ENCODE assay signal across 20 cellular contexts in genomic region chrX:115559672-115560071, GRCh38. TPM values are rescaled to one million over a fixed set of nuclear protein-coding genes. Genes with fewer than 3 reads are reported as not detected.
A peak's percentile ranks its signal among the peaks of the same experiment; 100 is the strongest.
DNase-seq lines count a peak whose midpoint lies in the region; ATAC-seq and TF ChIP-seq lines count a peak whose summit lies in the region.
"Had no signal": no experiment of that assay in that cellular context is flagged by ENCODE, and none has a peak within 500 bp of the region (broad histone marks: within the 10 kb centered on the region; RNA-seq: fewer than 3 reads in every experiment).

No MANE protein-coding gene starts in this region.

- H3K9me3 ChIP-seq in breast epithelium (no peaks in the 10 kb centered on the region), right lobe of liver (no peaks in the 10 kb centered on the region), upper lobe of left lung (no peaks in the 10 kb centered on the region), vagina (no peaks in the 10 kb centered on the region)

- peaks cover 0 to 82% of the 10 kb centered on the region in 2 donors for H3K27me3 ChIP-seq in breast epithelium
- peaks cover 0 to 6% of the 10 kb centered on the region in 2 donors for H3K27me3 ChIP-seq in right lobe of liver
- H3K27me3 ChIP-seq in upper lobe of left lung = peaks cover 0 to 20% (median 0%) of the 10 kb centered on the region in 4 donors
- H3K27me3 ChIP-seq in vagina = peaks cover 7% of the 10 kb centered on the region

- peak; percentile 9 to 62 (median 20) for ATAC-seq in right lobe of liver
- ATAC-seq in upper lobe of left lung (ENCODE audit: low FRiP score in 2 of 2) = no peak
- no peak for ATAC-seq in GM18519 (IDR thresholded peaks at IDR 0.05; ENCODE audit: low FRiP score, unreplicated experiment)
- ATAC-seq: SK-N-SH treated with all-trans-retinoic acid at 6 μM for 48 hours had no signal

- H3K36me3 ChIP-seq in breast epithelium (no peaks in the 10 kb centered on the region), right lobe of liver (no peaks in the 10 kb centered on the region), upper lobe of left lung (no peaks in the 10 kb centered on the region), vagina (no peaks in the 10 kb centered on the region)

- TF ChIP-seq EP300 in upper lobe of left lung (IDR thresholded peaks at IDR 0.05) = no peak

- TF ChIP-seq CTCF in breast epithelium (IDR thresholded peaks at IDR 0.05) (no peak), right lobe of liver (IDR thresholded peaks at IDR 0.05) (no peak), upper lobe of left lung (IDR thresholded peaks at IDR 0.05) (no peak), vagina (IDR thresholded peaks at IDR 0.05) (no peak)

- WGBS in right lobe of liver (ENCODE audit: insufficient coverage, low coverage, low lambda C conversion rate, missing lambda C conversion rate) = 25% methylated on average over 3 of the region's 3 CpGs
- WGBS in upper lobe of left lung, 2 donors = 50 to 70% methylated on average over 3 of the region's 3 CpGs

- intact Hi-C loops in breast epithelium (cut with DNase I; ENCODE audit: low total_unique reads) = no loop called here
- intact Hi-C loops in right lobe of liver (cut with DNase I) = no loop called here
- intact Hi-C loops in vagina (cut with DNase I) = no loop called here

- DNase-seq in HuH-7 (ENCODE audit: low spot score) (peak; percentile 25), breast epithelium (ENCODE audit: low spot score in 2 of 2) (no peak), right lobe of liver (no peak), upper lobe of left lung (no peak), NCI-H1436 (lab: John Stamatoyannopoulos, UW) (no peak), vagina (ENCODE audit: extremely low spot score in 2 of 2) (no peak)
- DNase-seq: activated CD4-positive, alpha-beta T cell treated with anti-CD3 and anti-CD28 coated beads, Interleukin-2, amount 50 U/mL, for 1 hour; activated naive CD4-positive, alpha-beta T cell treated with anti-CD3 and anti-CD28 coated beads, Interleukin-2, amount 10 ng/mL, durations not matched to agents 7 days and 5 days; activated T-cell treated with anti-CD3 and anti-CD28 coated beads for 4 hours; C1 segment of cervical spinal cord; DND-41; foreskin melanocyte; Karpas-422; NCI-H1417 treated with DMSO at 0.1 percent for 48 hours; stimulated activated CD4-positive, alpha-beta T cell treated with anti-CD3 and anti-CD28 coated beads, Interleukin-12 subunit alpha, Interleukin-12 subunit beta, amount 100 ng/mL, for 4 hours had no signal

- H3K27ac ChIP-seq in breast epithelium (peak overlapping the region; percentile 87 to 94), right lobe of liver (peak overlapping the region in 2 of 3 donors; percentile 85 to 89), upper lobe of left lung (peak overlapping the region in 3 of 4 donors; percentile 58 to 91 (median 90)), vagina (no peak overlapping the region)
- H3K27ac ChIP-seq: HL-60, parathyroid adenoma had no signal

- TF ChIP-seq POLR2A in breast epithelium (IDR thresholded peaks at IDR 0.05) (no peak), right lobe of liver (IDR thresholded peaks at IDR 0.05) (no peak), upper lobe of left lung (IDR thresholded peaks at IDR 0.05) (no peak), vagina (IDR thresholded peaks at IDR 0.05) (no peak)

- no peak overlapping the region for H3K4me3 ChIP-seq in breast epithelium
- peak overlapping the region in 1 of 3 donors; percentile 66 for H3K4me3 ChIP-seq in right lobe of liver
- no peak overlapping the region for H3K4me3 ChIP-seq in upper lobe of left lung
- no peak overlapping the region for H3K4me3 ChIP-seq in vagina

- H3K4me1 ChIP-seq in breast epithelium (no peaks in the 10 kb centered on the region), right lobe of liver (peaks cover 0 to 6% (median 0%) of the 10 kb centered on the region in 4 donors), upper lobe of left lung (no peaks in the 10 kb centered on the region), vagina (no peaks in the 10 kb centered on the region)
- H3K4me1 ChIP-seq: parathyroid adenoma had no signal

RNA-seq across cellular contexts. Expression of gene PLS3, which starts 1.3 kb away (rescaled TPM):
- 10 to 100 TPM; 64.6 to 79.5 (median 69.4) TPM for total RNA-seq in breast epithelium
- 100 to 1,000 TPM in 4 of 6 experiments, 10 to 100 TPM in 2; 85.3 to 239 (median 114) TPM for total RNA-seq in right lobe of liver
- 100 to 1,000 TPM in 5 of 6 donors, 10 to 100 TPM in 1; 56.6 to 199 (median 157) TPM for total RNA-seq in upper lobe of left lung
- 382 TPM for total RNA-seq in vagina
- total RNA-seq: OCI-LY7 had no signal

Comparison
In these comparisons a context has a peak if more than half of its experiments do, and no peak if none do; other contexts are left out.
1. ATAC-seq: peak in right lobe of liver (4 of 4); none in upper lobe of left lung (0 of 2) and GM18519 (single experiment).